Comparison of ENCODE assay signal across 20 cellular contexts in genomic region chrX:10897768-10898167, GRCh38.
DNase-seq lines count a peak whose midpoint lies in the region; ATAC-seq and TF ChIP-seq lines count a peak whose summit lies in the region.
"Had no signal": no experiment of that assay in that cellular context is flagged by ENCODE, and none has a peak within 500 bp of the region (broad histone marks: within the 10 kb centered on the region; RNA-seq: fewer than 3 reads in every experiment).

No MANE protein-coding gene starts in this region.

- no peak for ATAC-seq in HG03432 (IDR thresholded peaks at IDR 0.05; ENCODE audit: unreplicated experiment)
- ATAC-seq: A549, GM12878, HCT116, HepG2 had no signal

- H3K79me2 ChIP-seq in mesendoderm (ENCODE audit: control insufficient read depth, insufficient read depth, low read length), result no peaks in the 10 kb centered on the region

- H3K4me3 Mint-ChIP-seq in endodermal cell, result no peak overlapping the region
- H3K4me3 Mint-ChIP-seq: CD14-positive monocyte; CD4-positive, alpha-beta memory T cell; HFFc6; IgD-negative memory B cell had no signal

- H3K27ac Mint-ChIP-seq in endodermal cell, result no peak overlapping the region
- H3K27ac Mint-ChIP-seq: CD4-positive, alpha-beta memory T cell; HFFc6; IgD-negative memory B cell had no signal

- H3K4me1 ChIP-seq in endodermal cell (ENCODE audit: control insufficient read depth, insufficient read depth, low read length), result no peaks in the 10 kb centered on the region
- no peaks in the 10 kb centered on the region for H3K4me1 ChIP-seq in mesendoderm (ENCODE audit: control insufficient read depth, low read depth, low read length)
- H3K4me1 ChIP-seq: BLaER1 had no signal

- H3K4me1 Mint-ChIP-seq in endodermal cell, result no peaks in the 10 kb centered on the region
- H3K4me1 Mint-ChIP-seq: CD4-positive, alpha-beta memory T cell; IgD-negative memory B cell had no signal

- no peak overlapping the region for H4K5ac ChIP-seq in mesendoderm (ENCODE audit: low read length)

- DNase-seq in ELF-1 (ENCODE audit: low read depth, low spot score), result peak; percentile 39
- peak; percentile 51 for DNase-seq in endodermal cell
- peak; percentile 5 for DNase-seq in mesendoderm
- no peak for DNase-seq in DMS53 (lab: John Stamatoyannopoulos, UW)
- no peak for DNase-seq in activated T-cell treated with anti-CD3 and anti-CD28 coated beads for 4 hours
- DNase-seq in ACHN, result no peak
- DNase-seq: CD4-positive, alpha-beta memory T cell; DMS153; DMS79 treated with DMSO at 0.1 percent for 48 hours; HFFc6 had no signal

- H3K27ac ChIP-seq in VCaP, result peak overlapping the region; percentile 88; the same call in 1 of the 2 replicates
- H3K27ac ChIP-seq in endodermal cell (ENCODE audit: low read depth, low read length), result no peak overlapping the region
- no peak overlapping the region for H3K27ac ChIP-seq in mesendoderm (ENCODE audit: low read depth, low read length)
- H3K27ac ChIP-seq: 22Rv1, A549, BLaER1 had no signal

- H3K27me3 ChIP-seq in endodermal cell (ENCODE audit: control insufficient read depth, insufficient read depth, low read length, poor library complexity, severe bottlenecking) (no peaks in the 10 kb centered on the region), mesendoderm (ENCODE audit: insufficient read depth, low read length, poor library complexity) (no peaks in the 10 kb centered on the region)

- H3K9me3 ChIP-seq in endodermal cell (ENCODE audit: control insufficient read depth, low read length), result no peaks in the 10 kb centered on the region
- H3K9me3 ChIP-seq: A549 had no signal

- H3K9ac ChIP-seq in endodermal cell (ENCODE audit: extremely low read depth, low read length, poor library complexity, severe bottlenecking) (no peak overlapping the region), mesendoderm (ENCODE audit: low read length) (no peak overlapping the region)
- H3K9ac ChIP-seq: BLaER1 had no signal

- no peak overlapping the region for H3K4ac ChIP-seq in mesendoderm (ENCODE audit: low read depth, low read length)

- no peaks in the 10 kb centered on the region for H3K36me3 Mint-ChIP-seq in endodermal cell (ENCODE audit: low read depth)
- H3K36me3 Mint-ChIP-seq: CD14-positive monocyte; CD4-positive, alpha-beta memory T cell; IgD-negative memory B cell had no signal

- no peak overlapping the region for H4K8ac ChIP-seq in mesendoderm (ENCODE audit: low read depth, low read length)

- H3K79me1 ChIP-seq in mesendoderm (ENCODE audit: low read length), result no peaks in the 10 kb centered on the region

- in situ Hi-C loops in ACHN (cut with HindIII; ENCODE audit: low pct_ligation_motif_present, low pct_unique_long_range_greater_than_20kb, low sequenced_read_pairs), result no loop called here

- no peak overlapping the region for H3K18ac ChIP-seq in mesendoderm (ENCODE audit: low read length)

- no peak overlapping the region for H3K56ac ChIP-seq in mesendoderm (ENCODE audit: low read length)

- no peak overlapping the region for H2BK15ac ChIP-seq in mesendoderm (replicated peaks; ENCODE audit: low read depth)

- no peak overlapping the region for H3K4me2 ChIP-seq in mesendoderm (ENCODE audit: low read length)
- H3K4me2 ChIP-seq: A549, BLaER1 had no signal

- no peaks in the 10 kb centered on the region for H3K27me3 Mint-ChIP-seq in endodermal cell (ENCODE audit: insufficient read depth)
- H3K27me3 Mint-ChIP-seq: CD4-positive, alpha-beta memory T cell; IgD-negative memory B cell had no signal

- H2BK120ac ChIP-seq in mesendoderm (ENCODE audit: low read depth, low read length), result no peak overlapping the region

- no peak overlapping the region for H3K23ac ChIP-seq in mesendoderm (ENCODE audit: low read length)

- H2AK5ac ChIP-seq in mesendoderm (ENCODE audit: low read length), result no peak overlapping the region

- no peak overlapping the region for H2BK5ac ChIP-seq in mesendoderm (ENCODE audit: low read length)

- H3K36me3 ChIP-seq in endodermal cell (ENCODE audit: control insufficient read depth, insufficient read depth, low read length) (no peaks in the 10 kb centered on the region), mesendoderm (ENCODE audit: control insufficient read depth, insufficient read depth, low read length) (no peaks in the 10 kb centered on the region)
- H3K36me3 ChIP-seq: BLaER1 had no signal

- H3K4me3 ChIP-seq in endodermal cell (ENCODE audit: low read length) (no peak overlapping the region), mesendoderm (ENCODE audit: low read length) (no peak overlapping the region)
- H3K4me3 ChIP-seq: A549, BLaER1, GM12878 had no signal

- TF ChIP-seq CTCF in VCaP (conservative IDR thresholded peaks at IDR 0.05) (no peak), endodermal cell (conservative IDR thresholded peaks at IDR 0.05) (no peak)

- H3K9me3 Mint-ChIP-seq in endodermal cell, result peaks cover 25% of the 10 kb centered on the region
- H3K9me3 Mint-ChIP-seq: HFFc6 had no signal

- 81% methylated on average over 7 of the region's 9 CpGs; no CpG with 5 or more reads in 1 of the 2 experiments for WGBS in endodermal cell (ENCODE audit: insufficient coverage in 1 of 2, insufficient read length in 1 of 2), 2 experiments
- WGBS in mesendoderm (ENCODE audit: extremely low coverage, insufficient coverage, low lambda C conversion rate), result no CpG with 5 or more reads among the region's 9 CpGs

Comparison
In these comparisons a context has a peak if more than half of its experiments do, and no peak if none do; other contexts are left out.
1. DNase-seq: peak in ELF-1 (single experiment), endodermal cell (single experiment) and mesendoderm (single experiment); none in DMS53 (single experiment), activated T-cell treated with anti-CD3 and anti-CD28 coated beads for 4 hours (single experiment) and ACHN (single experiment).